8 cellular contexts compared by ENCODE assay signal in the genomic region with DNA sequence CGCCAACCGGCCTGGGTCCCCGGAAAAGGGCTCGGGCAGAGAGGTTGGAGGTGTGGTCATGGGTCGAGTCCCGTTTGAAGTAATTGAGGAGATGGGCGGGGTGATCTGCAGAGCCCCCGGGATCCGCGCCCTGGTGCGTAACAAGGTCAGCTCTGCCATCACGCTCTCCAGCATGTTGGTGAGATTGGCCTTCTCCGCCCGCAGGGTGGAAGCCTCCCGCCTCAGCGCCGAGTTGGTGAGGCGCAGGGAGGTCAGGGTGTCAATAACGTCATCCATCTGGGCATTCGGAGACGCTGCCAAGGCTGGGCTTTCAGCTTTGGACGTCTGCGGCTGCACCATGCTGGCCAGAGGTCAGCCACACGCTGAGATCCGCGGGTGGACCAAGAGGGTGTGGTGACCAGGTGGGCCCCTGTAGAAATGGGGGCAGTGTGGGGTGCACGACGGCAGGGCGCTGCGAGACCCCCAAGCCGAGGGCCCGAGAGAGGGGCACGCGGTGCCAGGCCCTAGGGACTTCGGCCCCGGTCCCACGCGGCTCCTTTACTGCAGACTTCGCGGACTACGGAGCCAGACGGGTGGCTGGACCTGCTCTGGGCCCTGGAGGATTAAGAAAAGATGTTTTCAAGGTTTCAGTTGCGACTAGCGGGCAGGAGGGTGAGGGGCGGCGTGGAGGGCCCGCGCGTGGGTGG. TPM values are rescaled to one million over a fixed set of nuclear protein-coding genes. Genes with fewer than 3 reads are reported as not detected.
DNase-seq lines count a peak whose midpoint lies in the region; ATAC-seq and TF ChIP-seq lines count a peak whose summit lies in the region.

No MANE protein-coding gene starts in this region.

- peak; percentile 34 for DNase-seq in IMR-90
- no peak for DNase-seq in breast epithelium (ENCODE audit: low spot score in 2 of 2)
- DNase-seq in kidney tubule cell (ENCODE audit: low spot score): peak; percentile 41
- DNase-seq in KBM-7: no peak
- no peak for DNase-seq in SW 1271 (lab: John Stamatoyannopoulos, UW)
- DNase-seq in HT-29 (ENCODE audit: low spot score): no peak

- peaks cover 18 to 41% (median 25%) of the 10 kb centered on the region in 11 experiments for H3K9me3 ChIP-seq in BLaER1 treated with 17β-estradiol and CSF1 and Interleukin-3, amounts not matched to agents 10 nM and 100 nM (replicated peaks in 1 of 11)
- H3K9me3 ChIP-seq in IMR-90 (ENCODE audit: control insufficient read depth, insufficient read depth, low read length): no peaks in the 10 kb centered on the region; the same call in 1 of the 2 replicates
- no peaks in the 10 kb centered on the region for H3K9me3 ChIP-seq in breast epithelium
- peaks cover 0 to 5% (median 0%) of the 10 kb centered on the region in 5 donors for H3K9me3 ChIP-seq in subcutaneous abdominal adipose tissue (ENCODE audit: control insufficient read depth in 5 of 5, low read length in 5 of 5)

- H3K79me1 ChIP-seq in IMR-90 (ENCODE audit: low read depth in 1 of 2, low read length in 2 of 2): peaks cover 33 to 51% of the 10 kb centered on the region in 2 experiments

- TF ChIP-seq CTCF in IMR-90 (conservative IDR thresholded peaks at IDR 0.05; ENCODE audit: low read depth, low read length) (no peak), breast epithelium (IDR thresholded peaks at IDR 0.05) (no peak)

- peak overlapping the region; percentile 57 for H2BK5ac ChIP-seq in IMR-90 (ENCODE audit: low read depth, low read length, poor library complexity, severe bottlenecking)

- dilution Hi-C loops in IMR-90 (cut with HindIII; ENCODE audit: low sequenced_read_pairs, unreplicated experiment): no loop called here

- H3K9me1 ChIP-seq in IMR-90 (ENCODE audit: insufficient read depth, low read length): peaks cover 33% of the 10 kb centered on the region

- H3K4ac ChIP-seq in IMR-90 (ENCODE audit: low read depth, low read length): peak overlapping the region; percentile 96

- peaks cover 17 to 50% (median 35%) of the 10 kb centered on the region in 10 experiments for H3K4me1 ChIP-seq in BLaER1 treated with 17β-estradiol and CSF1 and Interleukin-3, amounts not matched to agents 10 nM and 100 nM
- H3K4me1 ChIP-seq in IMR-90 (ENCODE audit: control insufficient read depth, insufficient read depth, low read length) (peaks cover 19% of the 10 kb centered on the region), breast epithelium (no peaks in the 10 kb centered on the region), subcutaneous abdominal adipose tissue (ENCODE audit: control insufficient read depth in 5 of 5, insufficient read depth in 5 of 5, low read length in 5 of 5) (peaks cover 0 to 25% (median 19%) of the 10 kb centered on the region in 5 donors)

- peak overlapping the region; percentile 92 for H2AFZ ChIP-seq in IMR-90 (replicated peaks; ENCODE audit: low read length, poor library complexity)

- 0 out of 3 replicates have a peak overlapping the region, but pooled peaks have one; percentile 14 for H2BK15ac ChIP-seq in IMR-90 (ENCODE audit: low read depth, low read length)

- BruUV-seq in IMR-90 (replicated peaks; lab: Mats Ljungman, UMichigan): TSS peak; percentile 19

- H2BK20ac ChIP-seq in IMR-90 (ENCODE audit: low read depth, low read length): no peak overlapping the region

- no peaks in the 10 kb centered on the region for H3K27me3 ChIP-seq in BLaER1 treated with 17β-estradiol and CSF1 and Interleukin-3, amounts not matched to agents 10 nM and 100 nM
- H3K27me3 ChIP-seq in IMR-90 (ENCODE audit: control insufficient read depth, insufficient read depth, low read length) (no peaks in the 10 kb centered on the region), breast epithelium (no peaks in the 10 kb centered on the region), subcutaneous abdominal adipose tissue (ENCODE audit: control insufficient read depth in 5 of 5, insufficient read depth in 4 of 5, low read length in 5 of 5) (no peaks in the 10 kb centered on the region)

- peak overlapping the region; percentile 93 to 100 (median 97) for H3K4me2 ChIP-seq in BLaER1 treated with 17β-estradiol and CSF1 and Interleukin-3, amounts not matched to agents 10 nM and 100 nM
- H3K4me2 ChIP-seq in IMR-90 (ENCODE audit: low read depth, low read length): peak overlapping the region; percentile 85

- in situ Hi-C loops in IMR-90 (cut with MboI; ENCODE audit: low sequenced_read_pairs) (no loop called here), KBM-7 (cut with MboI; ENCODE audit: low pct_unique_long_range_greater_than_20kb, low sequenced_read_pairs) (no loop called here)

- peak overlapping the region; percentile 82; the same call in 1 of the 2 replicates for H3K23ac ChIP-seq in IMR-90 (ENCODE audit: low read depth, low read length)

- H3K56ac ChIP-seq in IMR-90 (ENCODE audit: extremely low read depth, insufficient read depth, low read length): 0 out of 2 replicates have a peak overlapping the region, but pooled peaks have one; percentile 22

- POLR2A ChIA-PET in IMR-90 (lab: Charles Lee; ENCODE audit: unreplicated experiment): no interaction called here

- peak overlapping the region; percentile 95 for H2AK5ac ChIP-seq in IMR-90 (ENCODE audit: low read depth, low read length)

- H2AK9ac ChIP-seq in IMR-90 (replicated peaks; ENCODE audit: low read depth, low read length, poor library complexity): peak overlapping the region; percentile 99

- peak overlapping the region; percentile 76 to 92 (median 88) for H3K4me3 ChIP-seq in BLaER1 treated with 17β-estradiol and CSF1 and Interleukin-3, amounts not matched to agents 10 nM and 100 nM
- H3K4me3 ChIP-seq in IMR-90 (ENCODE audit: insufficient read depth, low read depth, low read length): peak overlapping the region; percentile 85
- peak overlapping the region; percentile 78 to 99 (median 79) for H3K4me3 ChIP-seq in breast epithelium
- peak overlapping the region in 4 of 5 donors; percentile 66 to 74 (median 71) for H3K4me3 ChIP-seq in subcutaneous abdominal adipose tissue (ENCODE audit: low read depth in 1 of 5, low read length in 5 of 5)

- ATAC-seq in IMR-90 (ENCODE audit: low read depth): peak; percentile 6

- H4K20me1 ChIP-seq in BLaER1 treated with 17β-estradiol and CSF1 and Interleukin-3, amounts not matched to agents 10 nM and 100 nM: peaks cover 0 to 46% (median 0%) of the 10 kb centered on the region in 11 experiments; a peak in 4 of 22 replicates
- H4K20me1 ChIP-seq in IMR-90 (ENCODE audit: insufficient read depth, low read length): peaks cover 13% of the 10 kb centered on the region

- H3K36me3 ChIP-seq in BLaER1 treated with 17β-estradiol and CSF1 and Interleukin-3, amounts not matched to agents 10 nM and 100 nM: peaks cover 0 to 42% (median 28%) of the 10 kb centered on the region in 11 experiments; a peak in 21 of 22 replicates
- H3K36me3 ChIP-seq in IMR-90 (ENCODE audit: control insufficient read depth, insufficient read depth, low read length) (peaks cover 37% of the 10 kb centered on the region), breast epithelium (no peaks in the 10 kb centered on the region), subcutaneous abdominal adipose tissue (ENCODE audit: control insufficient read depth in 5 of 5, insufficient read depth in 5 of 5, low read length in 5 of 5) (peaks cover 0 to 22% (median 9%) of the 10 kb centered on the region in 5 donors)

- peak overlapping the region; percentile 58; the same call in 1 of the 2 replicates for H3K18ac ChIP-seq in IMR-90 (ENCODE audit: low read depth, low read length)

- peak overlapping the region; percentile 91 to 98 for H4K8ac ChIP-seq in IMR-90 (ENCODE audit: low read depth in 2 of 2, low read length in 2 of 2)

- TF ChIP-seq POLR2A in IMR-90 (IDR thresholded peaks at IDR 0.05; ENCODE audit: low read depth, low read length) (no peak; the same call in 1 of the 2 replicates), breast epithelium (IDR thresholded peaks at IDR 0.05) (no peak)

- 34% methylated on average over 21 of the region's 49 CpGs; no CpG with 5 or more reads in 1 of the 2 experiments for WGBS in IMR-90 (ENCODE audit: extremely low coverage in 2 of 2, insufficient read length in 1 of 2), 2 experiments

- peak overlapping the region; percentile 87 for H4K5ac ChIP-seq in IMR-90 (ENCODE audit: low read depth, low read length)

- 0 out of 2 replicates have a peak, but pooled peaks have one; percentile 1 for TF ChIP-seq RAD21 in IMR-90 (IDR thresholded peaks at IDR 0.05; ENCODE audit: low read length)

- H3K27ac ChIP-seq in BLaER1 treated with 17β-estradiol and CSF1 and Interleukin-3, amounts not matched to agents 10 nM and 100 nM: peak overlapping the region; percentile 68 to 96 (median 92)
- H3K27ac ChIP-seq in IMR-90 (ENCODE audit: insufficient read depth, low read length): peak overlapping the region; percentile 76
- H3K27ac ChIP-seq in breast epithelium: peak overlapping the region; percentile 86 to 93
- peak overlapping the region; percentile 72 for H3K27ac ChIP-seq in subcutaneous abdominal adipose tissue (ENCODE audit: low read depth, low read length)

- CTCF ChIA-PET in IMR-90 (lab: Yijun Ruan, JAX): no interaction called here

- intact Hi-C loops in IMR-90 (cut with micrococcal nuclease): loop anchor here (5.0 to 10.0 kb wide), 2 partner anchors 57 to 125 kb away; no protein-coding TSS in a partner anchor
- intact Hi-C loops in breast epithelium (cut with DNase I; ENCODE audit: low total_unique reads): no loop called here

- peak overlapping the region; percentile 96 for H3K14ac ChIP-seq in IMR-90 (replicated peaks; ENCODE audit: low read depth, low read length)

- H3K9ac ChIP-seq in BLaER1 treated with 17β-estradiol and CSF1 and Interleukin-3, amounts not matched to agents 10 nM and 100 nM: peak overlapping the region; percentile 85 to 98 (median 93)
- H3K9ac ChIP-seq in IMR-90 (ENCODE audit: low read depth, low read length) (peak overlapping the region; percentile 69), subcutaneous abdominal adipose tissue (ENCODE audit: low read length in 5 of 5) (peak overlapping the region; percentile 16 to 83 (median 76))

- peak overlapping the region; percentile 94 for H4K91ac ChIP-seq in IMR-90 (ENCODE audit: insufficient read depth, low read depth, low read length)

- H2BK120ac ChIP-seq in IMR-90 (ENCODE audit: low read depth, low read length): peak overlapping the region; percentile 57; the same call in 1 of the 2 replicates

TF ChIP-seq in IMR-90, 13 proteins besides CTCF, POLR2A, EP300 and RAD21:
- no peak for TF ChIP-seq CHD1 (IDR thresholded peaks at IDR 0.05; ENCODE audit: low read depth, low read length)
- TF ChIP-seq MAZ (IDR thresholded peaks at IDR 0.05; ENCODE audit: borderline replicate concordance, low read depth, low read length): peak; percentile 18; the same call in 1 of the 2 replicates
- TF ChIP-seq NFE2L2 (IDR thresholded peaks at IDR 0.05; ENCODE audit: low read depth, low read length): no peak
TF ChIP-seq in IMR-90: peak in this region for 1.

RNA-seq across cellular contexts. Expression of a gene that starts 0.7 kb away (rescaled TPM):
- 16.1 TPM in 2 replicates for total RNA-seq in IMR-90 (2012; rRNA removed)
- polyA plus RNA-seq in IMR-90 (2012; rRNA removed): 17.2 and 19.2 TPM in 2 replicates
- polyA plus RNA-seq in IMR-90 (2012; cell fraction: cytosol; rRNA removed): 13.9 and 18.0 TPM in 2 replicates
- polyA plus RNA-seq in IMR-90 (2012; cell fraction: nucleus; rRNA removed; ENCODE audit: low replicate concordance): 10.7 and 13.6 TPM in 2 replicates
- total RNA-seq in breast epithelium: 10 to 100 TPM; 19.7 to 21.5 (median 20.8) TPM
- 8.9 and 9.8 TPM in 2 replicates for total RNA-seq in HT-29 (2014; rRNA removed; shearing (Covaris generic))

Comparison
In these comparisons a context has a peak if more than half of its experiments do, and no peak if none do; other contexts are left out.
1. DNase-seq: peak in IMR-90 (single experiment) and kidney tubule cell (single experiment); none in breast epithelium (0 of 2), KBM-7 (single experiment), SW 1271 (0 of 2) and HT-29 (single experiment).
2. Peak in every context shown above with its lines, with median percentiles within 50 percentile points of each other: H3K27ac ChIP-seq, H3K4me3 ChIP-seq and H3K9ac ChIP-seq.